Comparison of ENCODE assay signal across 12 cellular contexts in genomic region chr5:130549884-130550552, GRCh38.
DNase-seq lines count a peak whose midpoint lies in the region; ATAC-seq, FAIRE-seq and TF ChIP-seq lines count a peak whose summit lies in the region.
"Had no signal": no experiment of that assay in that cellular context is flagged by ENCODE, and none has a peak within 500 bp of the region (broad histone marks: within the 10 kb centered on the region; RNA-seq: fewer than 3 reads in every experiment).

No MANE protein-coding gene starts in this region.

- no peak overlapping the region for H3K27ac Mint-ChIP-seq in activated naive CD4-positive, alpha-beta T cell treated with anti-CD3 and anti-CD28 coated beads, Interleukin-2, amount 10 ng/mL, durations not matched to agents 7 days and 5 days
- H3K27ac Mint-ChIP-seq: HFFc6 had no signal

- ATAC-seq in A549 (peak; percentile 74 to 82), HG03520 (IDR thresholded peaks at IDR 0.05; ENCODE audit: unreplicated experiment) (no peak), HG02885 (IDR thresholded peaks at IDR 0.05; ENCODE audit: poor library complexity, unreplicated experiment) (no peak)
- ATAC-seq: stimulated activated naive CD8-positive, alpha-beta T cell treated with anti-CD3 and anti-CD28 coated beads, Interleukin-15, Interleukin-2, amounts not matched to agents 100 U/mL and 50 U/mL, for 24 hours had no signal

- DNase-seq in A549 (ENCODE audit: low read depth in 1 of 2, low spot score in 1 of 2) (peak in 1 of 2 experiments; percentile 63), HT-29 (ENCODE audit: low spot score) (peak; percentile 61), T1000 (lab: John Stamatoyannopoulos, UW) (peak; percentile 33), fibroblast of the conjunctiva (ENCODE audit: low read depth) (peak; percentile 8), NCI-H2107 (lab: John Stamatoyannopoulos, UW) (no peak)
- DNase-seq in activated naive CD4-positive, alpha-beta T cell treated with anti-CD3 and anti-CD28 coated beads, Interleukin-2, amount 10 ng/mL, durations not matched to agents 7 days and 5 days: no peak
- DNase-seq: HFFc6; NCI-H2029 treated with DMSO at 0.1 percent for 48 hours; stimulated activated naive CD8-positive, alpha-beta T cell treated with anti-CD3 and anti-CD28 coated beads, Interleukin-15, Interleukin-2, amounts not matched to agents 100 U/mL and 50 U/mL, for 24 hours had no signal

- H3K36me3 Mint-ChIP-seq in activated naive CD4-positive, alpha-beta T cell treated with anti-CD3 and anti-CD28 coated beads, Interleukin-2, amount 10 ng/mL, durations not matched to agents 7 days and 5 days: no peaks in the 10 kb centered on the region

- TF ChIP-seq POLR2A in A549 (IDR thresholded peaks at IDR 0.05; ENCODE audit: low read length): no peak

- 0 out of 5 replicates have a peak, but pooled peaks have one; percentile 3 to 16 for TF ChIP-seq RAD21 in A549 (conservative IDR thresholded peaks at IDR 0.05 in 1 of 2, IDR thresholded peaks at IDR 0.05 in 1 of 2)

- CTCF ChIA-PET in A549 (lab: Yijun Ruan, JAX): no interaction called here
- CTCF ChIA-PET in activated naive CD4-positive, alpha-beta T cell treated with anti-CD3 and anti-CD28 coated beads, Interleukin-2, amount 10 ng/mL, durations not matched to agents 7 days and 5 days (lab: Charles Lee): no interaction called here

- peaks cover 16% of the 10 kb centered on the region for H3K4me1 ChIP-seq in A549

- no peak for FAIRE-seq in A549 (lab: Jason Lieb, UNC)

- no peak overlapping the region for H3K4me3 Mint-ChIP-seq in activated naive CD4-positive, alpha-beta T cell treated with anti-CD3 and anti-CD28 coated beads, Interleukin-2, amount 10 ng/mL, durations not matched to agents 7 days and 5 days
- H3K4me3 Mint-ChIP-seq: central memory CD8-positive, alpha-beta T cell; HFFc6 had no signal

- no peaks in the 10 kb centered on the region for H3K9me3 Mint-ChIP-seq in activated naive CD4-positive, alpha-beta T cell treated with anti-CD3 and anti-CD28 coated beads, Interleukin-2, amount 10 ng/mL, durations not matched to agents 7 days and 5 days

- H3K4me2 ChIP-seq in A549: peak overlapping the region; percentile 76

- no peaks in the 10 kb centered on the region for H3K4me1 Mint-ChIP-seq in activated naive CD4-positive, alpha-beta T cell treated with anti-CD3 and anti-CD28 coated beads, Interleukin-2, amount 10 ng/mL, durations not matched to agents 7 days and 5 days
- H3K4me1 Mint-ChIP-seq: central memory CD8-positive, alpha-beta T cell had no signal

- H3K27ac ChIP-seq in A549: peak overlapping the region; percentile 51 to 58

- no peak overlapping the region; the same call in 2 of the 3 replicates for H3K4me3 ChIP-seq in A549

- TF ChIP-seq CTCF in A549 (IDR thresholded peaks at IDR 0.05): no peak

- no peak for TF ChIP-seq EP300 in A549 (IDR thresholded peaks at IDR 0.05)

- H3K27me3 Mint-ChIP-seq in activated naive CD4-positive, alpha-beta T cell treated with anti-CD3 and anti-CD28 coated beads, Interleukin-2, amount 10 ng/mL, durations not matched to agents 7 days and 5 days: no peaks in the 10 kb centered on the region

- 11% methylated on average over 5 of the region's 5 CpGs for WGBS in A549 (ENCODE audit: missing lambda C conversion rate)

- POLR2A ChIA-PET in A549 (lab: Yijun Ruan, JAX): no interaction called here

- H3K9me3 ChIP-seq in A549: no peaks in the 10 kb centered on the region

TF ChIP-seq in A549, 52 proteins besides CTCF, POLR2A, EP300 and RAD21:
- TF ChIP-seq SMC3 (IDR thresholded peaks at IDR 0.05): 0 out of 3 replicates have a peak, but pooled peaks have one; percentile 12
- TF ChIP-seq FOSL2 (IDR thresholded peaks at IDR 0.05): peak; percentile 82
- peak; percentile 92 for TF ChIP-seq FOSL2 (CRISPR knock-in tag; IDR thresholded peaks at IDR 0.05)
- no peak for TF ChIP-seq HES2 (IDR thresholded peaks at IDR 0.05)
- no peak for TF ChIP-seq HMGXB4 (CRISPR knock-in tag; IDR thresholded peaks at IDR 0.05; ENCODE audit: borderline replicate concordance)
- TF ChIP-seq JUNB (IDR thresholded peaks at IDR 0.05): peak; percentile 77
- no peak for TF ChIP-seq KDM1A (IDR thresholded peaks at IDR 0.05; ENCODE audit: low read depth)

Comparison
In these comparisons a context has a peak if more than half of its experiments do, and no peak if none do; other contexts are left out.
1. ATAC-seq: peak in A549 (2 of 2); none in HG03520 (single experiment) and HG02885 (single experiment).
2. DNase-seq: peak in HT-29 (single experiment), T1000 (single experiment) and fibroblast of the conjunctiva (single experiment); none in NCI-H2107 (single experiment) and activated naive CD4-positive, alpha-beta T cell treated with anti-CD3 and anti-CD28 coated beads, Interleukin-2, amount 10 ng/mL, durations not matched to agents 7 days and 5 days (single experiment).